22 cellular contexts compared by ENCODE assay signal in genomic region chr14:67554341-67554740, GRCh38. TPM values are rescaled to one million over a fixed set of nuclear protein-coding genes. Genes with fewer than 3 reads are reported as not detected.
DNase-seq lines count a peak whose midpoint lies in the region; ATAC-seq and TF ChIP-seq lines count a peak whose summit lies in the region.
"Had no signal": no experiment of that assay in that cellular context is flagged by ENCODE, and none has a peak within 500 bp of the region (broad histone marks: within the 10 kb centered on the region; RNA-seq: fewer than 3 reads in every experiment).

No MANE protein-coding gene starts in this region.

- H3K9me3 Mint-ChIP-seq in WTC11: no peaks in the 10 kb centered on the region
- H3K9me3 Mint-ChIP-seq: CD4-positive, alpha-beta T cell; HFFc6 had no signal

- H2BK12ac ChIP-seq in neuronal stem cell (ENCODE audit: low read length): no peak overlapping the region

- no peak overlapping the region for H3K23ac ChIP-seq in neuronal stem cell (ENCODE audit: low read depth, low read length, poor library complexity)

- H2BK15ac ChIP-seq in neuronal stem cell (ENCODE audit: low read length): no peak overlapping the region

- peaks cover 5% of the 10 kb centered on the region for H3K4me1 Mint-ChIP-seq in WTC11

- H2AK5ac ChIP-seq in neuronal stem cell (ENCODE audit: low read depth, low read length): no peak overlapping the region

- H3K9ac ChIP-seq in neuronal stem cell (ENCODE audit: low read depth, low read length, poor library complexity): no peak overlapping the region
- H3K9ac ChIP-seq: BLaER1, GM23248 had no signal

- CTCF ChIA-PET in WTC11 (lab: Charles Lee): interaction anchor here (1.3 to 2.6 kb wide), 3 partner anchors 17 to 28 kb away, joined by 3 to 14 read pairs (median 9); partner anchors contain the start of gene PLEKHH1

- no peak overlapping the region for H3K4me3 Mint-ChIP-seq in WTC11
- H3K4me3 Mint-ChIP-seq: CD4-positive, alpha-beta T cell; HFFc6 had no signal

- no peaks in the 10 kb centered on the region for H3K9me3 ChIP-seq in neuronal stem cell (replicated peaks in 1 of 2; ENCODE audit: control insufficient read depth in 2 of 2, insufficient read depth in 1 of 2, low read depth in 1 of 2, low read length in 2 of 2)
- no peaks in the 10 kb centered on the region for H3K9me3 ChIP-seq in upper lobe of right lung
- H3K9me3 ChIP-seq: BLaER1, MG63 had no signal

- H4K8ac ChIP-seq in neuronal stem cell (ENCODE audit: low read depth, low read length): no peak overlapping the region

- no peaks in the 10 kb centered on the region for H3K79me1 ChIP-seq in neuronal stem cell (ENCODE audit: low read depth, low read length)

- H3K4ac ChIP-seq in neuronal stem cell (ENCODE audit: low read length): no peak overlapping the region

- H3K4me3 ChIP-seq in dorsolateral prefrontal cortex: no peak overlapping the region
- peak overlapping the region in 1 of 2 donors; percentile 29 for H3K4me3 ChIP-seq in neuronal stem cell (ENCODE audit: low read length in 2 of 2)
- no peak overlapping the region for H3K4me3 ChIP-seq in upper lobe of right lung
- H3K4me3 ChIP-seq: BLaER1, GM23248, MG63 had no signal

- H3K27me3 ChIP-seq in dorsolateral prefrontal cortex: no peaks in the 10 kb centered on the region
- no peaks in the 10 kb centered on the region for H3K27me3 ChIP-seq in neuronal stem cell (ENCODE audit: control insufficient read depth in 3 of 3, insufficient read depth in 3 of 3, low read depth in 1 of 3, low read length in 3 of 3)
- H3K27me3 ChIP-seq in upper lobe of right lung: no peaks in the 10 kb centered on the region
- H3K27me3 ChIP-seq: BLaER1, MG63 had no signal

- no CpG with 5 or more reads among the region's 7 CpGs for WGBS in neuronal stem cell (ENCODE audit: extremely low coverage in 2 of 2, insufficient read length in 2 of 2, insufficient replicate concordance in 1 of 2), 2 donors

- peaks cover 21% of the 10 kb centered on the region for H3K36me3 Mint-ChIP-seq in WTC11

- intact Hi-C loops in dorsolateral prefrontal cortex (cut with DNase I): no loop called here
- intact Hi-C loops in upper lobe of right lung (cut with DNase I): no loop called here

- no peak overlapping the region for H2AFZ ChIP-seq in neuronal stem cell (ENCODE audit: low read length)
- H2AFZ ChIP-seq: GM23248 had no signal

- no peak for ATAC-seq in WTC11
- ATAC-seq in upper lobe of right lung: no peak

- no peak overlapping the region for H4K91ac ChIP-seq in neuronal stem cell (ENCODE audit: low read depth, low read length, poor library complexity)

- DNase-seq in WTC11 (ENCODE audit: low spot score) (no peak), dorsolateral prefrontal cortex (peak in 2 of 10 donors; percentile 20), neuronal stem cell (ENCODE audit: low spot score) (no peak), upper lobe of right lung (peak; percentile 30), HUDEP-2 (lab: John Stamatoyannopoulos, UW; ENCODE audit: unreplicated experiment in 76 of 76) (no peak), RKO (ENCODE audit: low spot score) (no peak), DMS153 treated with DMSO at 0.1 percent for 48 hours (lab: John Stamatoyannopoulos, UW; ENCODE audit: unreplicated experiment) (no peak)
- DNase-seq: CD4-positive, alpha-beta T cell; DMS53; GM23248; H7; HFFc6; IMR-90; KG1; MG63; NCI-H1105 treated with DMSO at 0.1 percent for 48 hours; NCI-H2029 treated with DMSO at 0.1 percent for 48 hours; NCI-H226; NCI-H510A; NCI-H69; SHP77 treated with DMSO at 0.1 percent for 48 hours had no signal

- TF ChIP-seq CTCF in WTC11 (IDR thresholded peaks at IDR 0.05) (no peak), dorsolateral prefrontal cortex (IDR thresholded peaks at IDR 0.05 in 54 of 56, conservative IDR thresholded peaks at IDR 0.05 in 2 of 56; ENCODE audit: low read depth in 1 of 56, partially characterized antibody in 56 of 56) (no peak), upper lobe of right lung (IDR thresholded peaks at IDR 0.05) (no peak)

- no peaks in the 10 kb centered on the region for H3K27me3 Mint-ChIP-seq in WTC11 (ENCODE audit: low read depth)

- no peak overlapping the region for H2BK120ac ChIP-seq in neuronal stem cell (ENCODE audit: low read depth, low read length)

- POLR2A ChIA-PET in WTC11 (lab: Charles Lee): no interaction called here

- H3K27ac ChIP-seq in dorsolateral prefrontal cortex: peak overlapping the region in 43 of 59 donors; percentile 3 to 100 (median 56)
- H3K27ac ChIP-seq in neuronal stem cell (replicated peaks; ENCODE audit: low read length): no peak overlapping the region
- H3K27ac ChIP-seq in upper lobe of right lung: no peak overlapping the region
- H3K27ac ChIP-seq: BLaER1, GM23248 had no signal

- peak overlapping the region; percentile 15; the same call in 1 of the 2 replicates for H3K27ac Mint-ChIP-seq in WTC11
- H3K27ac Mint-ChIP-seq: CD4-positive, alpha-beta T cell; HFFc6 had no signal

- no peak overlapping the region for H3K4me2 ChIP-seq in neuronal stem cell (ENCODE audit: insufficient read depth, low read length, poor library complexity, severe bottlenecking)
- H3K4me2 ChIP-seq: BLaER1 had no signal

- peak overlapping the region; percentile 6 for H3K18ac ChIP-seq in neuronal stem cell (ENCODE audit: low read length)

- no peak overlapping the region for H3K14ac ChIP-seq in neuronal stem cell (ENCODE audit: low read length)

- H3K4me1 ChIP-seq in neuronal stem cell (ENCODE audit: control insufficient read depth in 2 of 2, insufficient read depth in 1 of 2, low read depth in 1 of 2, low read length in 2 of 2) (no peaks in the 10 kb centered on the region), upper lobe of right lung (no peaks in the 10 kb centered on the region)
- H3K4me1 ChIP-seq: BLaER1 had no signal

- no peak overlapping the region for H2BK5ac ChIP-seq in neuronal stem cell (ENCODE audit: low read length)

- no peaks in the 10 kb centered on the region for H3K36me3 ChIP-seq in neuronal stem cell (replicated peaks in 1 of 2; ENCODE audit: control insufficient read depth in 2 of 2, insufficient read depth in 2 of 2, low read length in 2 of 2)
- H3K36me3 ChIP-seq in upper lobe of right lung: no peaks in the 10 kb centered on the region
- H3K36me3 ChIP-seq: BLaER1, MG63 had no signal

TF ChIP-seq in WTC11, 78 proteins besides CTCF, POLR2A, EP300 and RAD21:
- no peak for TF ChIP-seq ATF3 (CRISPR knock-in tag; conservative IDR thresholded peaks at IDR 0.05)
- TF ChIP-seq CBFB (CRISPR knock-in tag; IDR thresholded peaks at IDR 0.05; ENCODE audit: low read depth): no peak

RNA-seq across cellular contexts. Expression of gene PLEKHH1, which starts 21.3 kb away (rescaled TPM):
- total RNA-seq in WTC11 (2021) (45.4 to 49.8 TPM (median 48.3 TPM) in 3 replicates), dorsolateral prefrontal cortex (100 to 1,000 TPM in 105 of 120 experiments, 10 to 100 TPM in 15; 42.5 to 965 (median 248) TPM), upper lobe of right lung (2.3 TPM)
- 7.7 TPM for polyA plus RNA-seq in neuronal stem cell (2013, experiment 1 of 2)
- polyA plus RNA-seq in neuronal stem cell (2013, experiment 2 of 2): 8.2 TPM

RNA-seq across cellular contexts. Expression of gene PIGH, which starts 45.7 kb away (rescaled TPM):
- total RNA-seq in WTC11 (2021) (6.6 to 7.8 TPM (median 6.8 TPM) in 3 replicates), dorsolateral prefrontal cortex (10 to 100 TPM; 19.8 to 43.6 (median 29.0) TPM), upper lobe of right lung (24.2 TPM)
- polyA plus RNA-seq in neuronal stem cell (2013, experiment 1 of 2): 9.3 TPM
- 9.9 TPM for polyA plus RNA-seq in neuronal stem cell (2013, experiment 2 of 2)

Comparison
In these comparisons a context has a peak if more than half of its experiments do, and no peak if none do; other contexts are left out.
1. H3K27ac ChIP-seq: peak in dorsolateral prefrontal cortex (43 of 59); none in neuronal stem cell (single experiment) and upper lobe of right lung (single experiment).
2. RNA of gene PLEKHH1, which starts 21.3 kb away (total RNA-seq): 42.5 to 965 TPM in dorsolateral prefrontal cortex and 45.4 to 49.8 TPM in WTC11; 2.3 TPM in upper lobe of right lung (single experiment); every median in the first group is over 10 times any median in the second.